In the genomic region with DNA sequence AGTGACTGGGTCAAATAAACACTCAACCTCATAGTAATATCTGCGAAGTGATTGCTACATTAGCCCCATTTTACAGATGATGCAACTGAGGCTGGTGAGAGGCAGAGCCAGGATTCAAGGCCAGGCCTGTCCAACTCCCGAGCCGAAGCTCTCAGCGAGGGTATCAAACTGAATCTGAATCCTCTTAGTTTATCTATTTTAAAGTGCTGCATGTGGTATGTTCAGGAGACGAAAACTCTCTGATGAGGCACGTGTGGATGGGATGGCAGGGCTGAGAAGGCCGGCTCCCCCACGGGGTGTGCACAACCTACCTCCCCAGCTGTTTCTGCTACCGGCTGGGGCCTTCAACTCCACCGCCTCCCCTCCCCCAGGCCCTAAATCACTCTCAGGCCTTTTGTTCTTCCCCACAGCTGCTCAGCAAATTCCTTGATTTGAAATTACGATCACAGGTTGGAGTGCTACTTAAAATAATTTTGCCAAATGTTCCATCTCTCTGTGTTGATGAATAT, we compare ENCODE assay signal across 10 cellular contexts.
DNase-seq lines count a peak whose midpoint lies in the region; ATAC-seq and TF ChIP-seq lines count a peak whose summit lies in the region.
"Had no signal": no experiment of that assay in that cellular context is flagged by ENCODE, and none has a peak within 500 bp of the region (broad histone marks: within the 10 kb centered on the region; RNA-seq: fewer than 3 reads in every experiment).

No MANE protein-coding gene starts in this region.

- H3K9me3 ChIP-seq in gastrocnemius medialis, result no peaks in the 10 kb centered on the region

- H3K36me3 Mint-ChIP-seq in endothelial cell (ENCODE audit: low read depth, unreplicated experiment), result peaks cover 2% of the 10 kb centered on the region
- no peaks in the 10 kb centered on the region for H3K36me3 Mint-ChIP-seq in naive thymus-derived CD8-positive, alpha-beta T cell

- H3K4me3 Mint-ChIP-seq in endothelial cell (ENCODE audit: unreplicated experiment), result peak overlapping the region; percentile 59
- no peak overlapping the region for H3K4me3 Mint-ChIP-seq in naive thymus-derived CD8-positive, alpha-beta T cell
- H3K4me3 Mint-ChIP-seq: B cell had no signal

- no peak for ATAC-seq in gastrocnemius medialis
- ATAC-seq in naive thymus-derived CD8-positive, alpha-beta T cell, result no peak

- intact Hi-C loops in gastrocnemius medialis (cut with DNase I; ENCODE audit: low total_unique reads), result no loop called here

- H3K9me3 Mint-ChIP-seq in endothelial cell (ENCODE audit: unreplicated experiment), result no peaks in the 10 kb centered on the region
- no peaks in the 10 kb centered on the region for H3K9me3 Mint-ChIP-seq in naive thymus-derived CD8-positive, alpha-beta T cell

- TF ChIP-seq POLR2A in gastrocnemius medialis (IDR thresholded peaks at IDR 0.05), result no peak

- H3K27ac Mint-ChIP-seq in endothelial cell (ENCODE audit: unreplicated experiment), result peak overlapping the region; percentile 88
- peak overlapping the region in 5 of 10 donors; percentile 6 to 50 (median 41) for H3K27ac Mint-ChIP-seq in naive thymus-derived CD8-positive, alpha-beta T cell
- H3K27ac Mint-ChIP-seq: B cell had no signal

- DNase-seq in NCI-H2107 treated with DMSO at 0.1 percent for 48 hours (lab: John Stamatoyannopoulos, UW; ENCODE audit: unreplicated experiment), result peak; percentile 47
- DNase-seq in NCI-H2107 (lab: John Stamatoyannopoulos, UW), result no peak
- DNase-seq in NCI-H82 (lab: John Stamatoyannopoulos, UW), result peak; percentile 82
- DNase-seq in endothelial cell (ENCODE audit: low spot score), result no peak
- DNase-seq in gastrocnemius medialis, result no peak
- DNase-seq in HuH-7 (ENCODE audit: low spot score), result no peak
- DNase-seq in NCI-H345 treated with DMSO at 0.1 percent for 48 hours (lab: John Stamatoyannopoulos, UW; ENCODE audit: unreplicated experiment), result no peak
- no peak for DNase-seq in naive thymus-derived CD8-positive, alpha-beta T cell
- DNase-seq: Karpas-422 had no signal

- in situ Hi-C loops in gastrocnemius medialis (cut with MboI; ENCODE audit: low sequenced_read_pairs in 4 of 4), result no loop called here

- TF ChIP-seq CTCF in endothelial cell (IDR thresholded peaks at IDR 0.05; ENCODE audit: unreplicated experiment), result no peak
- TF ChIP-seq CTCF in gastrocnemius medialis (IDR thresholded peaks at IDR 0.05 in 4 of 5, conservative IDR thresholded peaks at IDR 0.05 in 1 of 5), result no peak

- H3K36me3 ChIP-seq in gastrocnemius medialis, result no peaks in the 10 kb centered on the region

- H3K27me3 ChIP-seq in gastrocnemius medialis, result no peaks in the 10 kb centered on the region

- H3K27me3 Mint-ChIP-seq in endothelial cell (ENCODE audit: unreplicated experiment), result no peaks in the 10 kb centered on the region
- no peaks in the 10 kb centered on the region for H3K27me3 Mint-ChIP-seq in naive thymus-derived CD8-positive, alpha-beta T cell
- H3K27me3 Mint-ChIP-seq: B cell had no signal

- H3K27ac ChIP-seq in gastrocnemius medialis, result peak overlapping the region in 3 of 4 donors; percentile 16 to 42 (median 33)

- POLR2A ChIA-PET in naive thymus-derived CD8-positive, alpha-beta T cell (lab: Charles Lee), result interaction anchor here (0.6 to 0.7 kb wide), 3 partner anchors 233 to 504 kb away, joined by 3 to 4 read pairs (median 3); no protein-coding TSS in a partner anchor

- H3K4me1 ChIP-seq in gastrocnemius medialis, result peaks cover 35 to 36% of the 10 kb centered on the region in 2 donors

- H3K4me1 Mint-ChIP-seq in endothelial cell (ENCODE audit: unreplicated experiment), result peaks cover 58% of the 10 kb centered on the region
- peaks cover 33 to 66% (median 59%) of the 10 kb centered on the region in 4 donors for H3K4me1 Mint-ChIP-seq in naive thymus-derived CD8-positive, alpha-beta T cell

- H3K4me3 ChIP-seq in gastrocnemius medialis, result no peak overlapping the region

Comparison
In these comparisons a context has a peak if more than half of its experiments do, and no peak if none do; other contexts are left out.
1. DNase-seq: peak in NCI-H2107 treated with DMSO at 0.1 percent for 48 hours (single experiment) and NCI-H82 (single experiment); none in NCI-H2107 (single experiment), endothelial cell (single experiment), gastrocnemius medialis (0 of 2), HuH-7 (single experiment), NCI-H345 treated with DMSO at 0.1 percent for 48 hours (single experiment) and naive thymus-derived CD8-positive, alpha-beta T cell (0 of 10).